In the genomic region with DNA sequence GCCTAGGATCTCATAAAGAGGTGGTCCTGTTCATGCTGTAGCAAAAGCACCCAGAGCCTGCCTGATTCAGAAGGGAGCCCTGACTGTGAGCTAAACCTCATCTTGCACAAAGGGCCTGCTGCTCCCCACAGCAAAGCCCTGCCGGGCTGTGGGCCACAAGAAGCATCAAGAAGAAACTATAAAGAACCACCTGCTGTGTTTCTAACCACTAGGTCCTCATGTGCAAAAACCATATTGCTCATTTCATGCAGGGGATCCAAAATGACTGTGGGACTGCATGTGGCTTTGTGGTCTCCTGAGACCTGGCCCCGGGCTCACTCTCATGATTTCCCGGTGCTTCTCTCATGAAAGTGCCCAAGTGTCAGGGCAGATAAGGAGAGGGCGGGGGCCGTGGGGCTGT, we compare ENCODE assay signal across 14 cellular contexts.
DNase-seq lines count a peak whose midpoint lies in the region; ATAC-seq and TF ChIP-seq lines count a peak whose summit lies in the region.
"Had no signal": no experiment of that assay in that cellular context is flagged by ENCODE, and none has a peak within 500 bp of the region (broad histone marks: within the 10 kb centered on the region; RNA-seq: fewer than 3 reads in every experiment).

No MANE protein-coding gene starts in this region.

- no peak for TF ChIP-seq POLR2A in stomach (IDR thresholded peaks at IDR 0.05)

- in situ Hi-C loops in GM13977 (cut with MboI; ENCODE audit: low pct_unique_long_range_greater_than_20kb, low sequenced_read_pairs, unreplicated experiment): loop anchor here (25.0 kb wide), 1 partner anchor 323 kb away; no protein-coding TSS in a partner anchor

- no peak for TF ChIP-seq EP300 in stomach (IDR thresholded peaks at IDR 0.05)

- H3K27me3 ChIP-seq in Loucy (ENCODE audit: insufficient read depth, low read length, poor library complexity, severe bottlenecking): no peaks in the 10 kb centered on the region
- peaks cover 0 to 29% (median 3%) of the 10 kb centered on the region in 3 donors for H3K27me3 ChIP-seq in stomach

- no peak for TF ChIP-seq CTCF in GM13977 (IDR thresholded peaks at IDR 0.05; ENCODE audit: extremely low read depth, insufficient read depth, missing control alignments)
- TF ChIP-seq CTCF in Loucy (conservative IDR thresholded peaks at IDR 0.05; ENCODE audit: low read length): no peak
- TF ChIP-seq CTCF in choroid plexus epithelial cell (conservative IDR thresholded peaks at IDR 0.05; ENCODE audit: low read depth, low read length): no peak
- no peak for TF ChIP-seq CTCF in stomach (IDR thresholded peaks at IDR 0.05)

- H3K27ac ChIP-seq in stomach: no peak overlapping the region

- H3K9me3 ChIP-seq in Loucy (ENCODE audit: insufficient read depth, low read depth, low read length) (no peaks in the 10 kb centered on the region), stomach (no peaks in the 10 kb centered on the region)

- H4K20me1 ChIP-seq in Loucy (ENCODE audit: insufficient read depth, low read length, poor library complexity, severe bottlenecking): no peaks in the 10 kb centered on the region

- H3K9me2 ChIP-seq in Loucy (replicated peaks; ENCODE audit: low read depth, low read length): no peaks in the 10 kb centered on the region

- intact Hi-C loops in stomach (cut with DNase I; ENCODE audit: low total_unique reads): no loop called here

- peak; percentile 47 for DNase-seq in GM13977 (ENCODE audit: low spot score)
- DNase-seq in choroid plexus epithelial cell (ENCODE audit: low read depth): peak; percentile 62
- no peak for DNase-seq in stomach
- DNase-seq in germinal center (ENCODE audit: low spot score): no peak
- DNase-seq: activated CD8-positive, alpha-beta memory T cell treated with anti-CD3 and anti-CD28 coated beads, Interleukin-2, amount 50 U/mL, for 4 hours; CD4-positive, alpha-beta T cell; hippocampal formation; NCI-H146; OCI-M1 had no signal

- H2AFZ ChIP-seq in Loucy (ENCODE audit: low read length): no peak overlapping the region; the same call in 1 of the 2 replicates

- H3K4me3 ChIP-seq in Loucy (ENCODE audit: low read length, poor library complexity, severe bottlenecking) (peak overlapping the region; percentile 35), choroid plexus epithelial cell (ENCODE audit: low read depth, low read length) (no peak overlapping the region), stomach (no peak overlapping the region)
- H3K4me3 ChIP-seq: lung had no signal

- H3K79me2 ChIP-seq in Loucy (ENCODE audit: insufficient read depth, low read length): no peaks in the 10 kb centered on the region

- H3K9ac ChIP-seq in Loucy (ENCODE audit: low read depth, low read length, poor library complexity, severe bottlenecking): peak overlapping the region; percentile 20

- H3F3A ChIP-seq in Loucy (ENCODE audit: low read depth): no peaks in the 10 kb centered on the region

- WGBS in stomach, 5 donors: 50 to 66% (median 61%) methylated on average over 5 of the region's 5 CpGs

- H3K36me3 ChIP-seq in Loucy (ENCODE audit: insufficient read depth, low read length) (no peaks in the 10 kb centered on the region), stomach (no peaks in the 10 kb centered on the region)

- ATAC-seq in GM21390 (IDR thresholded peaks at IDR 0.05; ENCODE audit: unreplicated experiment) (peak; percentile 61), HG03342 (IDR thresholded peaks at IDR 0.05; ENCODE audit: unreplicated experiment) (no peak), GM18858 (IDR thresholded peaks at IDR 0.05; ENCODE audit: unreplicated experiment) (no peak)

- H3K4me1 ChIP-seq in Loucy (ENCODE audit: insufficient read depth, low read length, poor library complexity, severe bottlenecking): peaks cover 32% of the 10 kb centered on the region
- no peaks in the 10 kb centered on the region for H3K4me1 ChIP-seq in stomach

- peak overlapping the region; percentile 57 for H3K4me2 ChIP-seq in Loucy (ENCODE audit: low read depth, low read length, poor library complexity, severe bottlenecking)

Comparison
In these comparisons a context has a peak if more than half of its experiments do, and no peak if none do; other contexts are left out.
1. DNase-seq: peak in GM13977 (single experiment) and choroid plexus epithelial cell (single experiment); none in stomach (single experiment) and germinal center (single experiment).